11 cellular contexts compared by ENCODE assay signal in the genomic region with DNA sequence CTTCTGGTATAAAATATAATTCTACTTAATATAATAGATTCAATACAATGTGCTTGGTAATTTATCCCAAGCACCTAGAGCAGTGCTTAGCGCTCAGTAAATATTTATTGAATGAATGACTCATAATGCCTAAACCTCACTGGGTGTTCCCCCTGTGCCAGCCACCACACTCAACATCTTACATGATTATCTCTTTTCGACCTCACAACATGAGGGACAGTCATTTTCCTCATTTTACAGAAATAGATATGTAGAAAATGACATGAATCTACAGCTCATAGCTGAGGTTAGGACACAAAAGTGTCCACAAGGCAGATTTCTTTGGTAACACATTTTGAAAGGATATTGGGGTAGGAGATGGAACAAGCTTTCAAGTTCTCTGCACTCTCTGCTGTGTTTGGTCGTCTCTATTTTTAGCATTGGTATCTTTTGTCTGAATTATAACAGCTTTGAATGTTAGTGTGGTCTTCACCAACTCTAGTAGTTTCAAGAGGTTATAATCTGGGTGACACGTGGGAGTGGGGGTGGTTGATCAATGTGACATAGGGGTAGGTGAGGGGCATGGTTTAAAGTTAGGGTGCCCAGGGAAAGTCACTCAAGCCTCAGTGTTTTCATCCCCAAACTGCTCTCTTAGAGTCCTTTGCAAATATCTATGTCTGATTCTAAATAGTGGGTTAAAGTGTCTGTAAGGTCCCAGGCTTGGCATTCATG. TPM values are rescaled to one million over a fixed set of nuclear protein-coding genes. Genes with fewer than 3 reads are reported as not detected.
A peak's percentile ranks its signal among the peaks of the same experiment; 100 is the strongest.
DNase-seq lines count a peak whose midpoint lies in the region; ATAC-seq and TF ChIP-seq lines count a peak whose summit lies in the region.
"Had no signal": no experiment of that assay in that cellular context is flagged by ENCODE, and none has a peak within 500 bp of the region (broad histone marks: within the 10 kb centered on the region; RNA-seq: fewer than 3 reads in every experiment).

No MANE protein-coding gene starts in this region.

- intact Hi-C loops in right lobe of liver (cut with DNase I): no loop called here

- H3K9me3 ChIP-seq in right lobe of liver: no peaks in the 10 kb centered on the region

- peak; percentile 50 for ATAC-seq in GM21390 (IDR thresholded peaks at IDR 0.05; ENCODE audit: unreplicated experiment)
- peak; percentile 73 for ATAC-seq in HG03565 (IDR thresholded peaks at IDR 0.05; ENCODE audit: unreplicated experiment)
- peak; percentile 9 to 56 (median 38) for ATAC-seq in right lobe of liver
- no peak for ATAC-seq in HG02970 (IDR thresholded peaks at IDR 0.05; ENCODE audit: low FRiP score, unreplicated experiment)

- no peak overlapping the region for H3K4me3 ChIP-seq in right lobe of liver

- no peak for TF ChIP-seq CTCF in right lobe of liver (IDR thresholded peaks at IDR 0.05)

- in situ Hi-C loops in ACHN (cut with HindIII; ENCODE audit: low pct_ligation_motif_present, low pct_unique_long_range_greater_than_20kb, low sequenced_read_pairs): no loop called here

- no peak for TF ChIP-seq POLR2A in right lobe of liver (IDR thresholded peaks at IDR 0.05)

- H3K27me3 ChIP-seq in right lobe of liver: no peaks in the 10 kb centered on the region

- peaks cover 0 to 27% (median 4%) of the 10 kb centered on the region in 4 donors for H3K4me1 ChIP-seq in right lobe of liver

- H3K27ac ChIP-seq in right lobe of liver: no peak overlapping the region
- H3K27ac ChIP-seq: 22Rv1 had no signal

- 70% methylated on average over 4 of the region's 4 CpGs for WGBS in right lobe of liver (ENCODE audit: insufficient coverage, low coverage, low lambda C conversion rate, missing lambda C conversion rate)

- DNase-seq in DMS153 (lab: John Stamatoyannopoulos, UW) (peak; percentile 20), DMS153 treated with DMSO at 0.1 percent for 48 hours (lab: John Stamatoyannopoulos, UW; ENCODE audit: unreplicated experiment) (no peak), right lobe of liver (no peak), ecto neural progenitor cell (ENCODE audit: low spot score) (no peak), ACHN (no peak)
- DNase-seq: Kasumi-1, NCI-H526 treated with DMSO at 0.1 percent for 48 hours had no signal

- H3K36me3 ChIP-seq in right lobe of liver: peaks cover 0 to 10% (median 3%) of the 10 kb centered on the region in 4 donors

RNA-seq across cellular contexts. Expression of a gene that starts 9.8 kb away (rescaled TPM):
- 10 to 100 TPM in 5 of 6 experiments, 1 to 10 TPM in 1; 3.1 to 64.5 (median 19.1) TPM for total RNA-seq in right lobe of liver

RNA-seq across cellular contexts. Expression of a gene that starts 37.6 kb away (rescaled TPM):
- 100 to 1,000 TPM in 5 of 6 experiments, 10 to 100 TPM in 1; 82.1 to 309 (median 225) TPM for total RNA-seq in right lobe of liver

RNA-seq across cellular contexts. Expression of a gene that starts 51.9 kb away (rescaled TPM):
- 100 to 1,000 TPM; 113 to 281 (median 185) TPM for total RNA-seq in right lobe of liver
